ENCODE assay signal across 8 cellular contexts in the genomic region with DNA sequence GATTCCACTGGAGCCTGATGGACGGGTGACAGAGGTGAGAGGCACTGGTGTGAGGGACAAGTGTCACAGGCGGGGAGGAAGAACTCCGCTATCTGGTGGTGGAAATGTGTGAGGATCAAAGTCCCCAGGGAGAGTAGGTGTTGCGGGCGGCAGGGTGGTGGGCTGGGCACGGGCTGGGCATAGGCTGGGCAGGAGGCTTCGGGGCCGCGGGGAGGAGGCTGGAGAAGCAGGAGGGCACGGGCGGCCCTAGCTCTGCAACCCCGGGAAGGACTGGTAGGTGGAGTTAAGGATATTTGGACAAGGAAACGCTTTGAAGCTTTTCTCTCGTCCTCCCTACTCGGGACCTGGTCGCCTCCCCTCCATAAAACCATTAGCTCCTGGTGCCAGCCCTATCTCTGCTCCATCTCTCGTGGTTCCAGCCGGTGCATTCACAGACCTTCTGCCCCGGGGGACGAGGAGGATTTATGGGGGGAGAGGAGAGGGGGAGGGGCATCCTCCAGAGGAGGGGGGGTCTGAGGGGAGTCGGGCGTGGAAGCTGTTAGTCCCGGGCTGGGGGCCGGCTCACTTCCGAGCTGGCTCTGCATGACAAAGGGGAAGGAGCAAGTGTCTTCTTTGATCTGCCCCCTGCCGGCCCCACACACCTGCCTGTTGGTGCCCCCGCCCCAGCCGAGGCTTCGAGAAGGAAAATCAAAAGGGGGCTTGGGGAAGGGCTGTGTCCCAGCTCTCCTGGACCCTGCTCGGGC. TPM values are rescaled to one million over a fixed set of nuclear protein-coding genes. Genes with fewer than 3 reads are reported as not detected.
DNase-seq lines count a peak whose midpoint lies in the region; ATAC-seq, FAIRE-seq and TF ChIP-seq lines count a peak whose summit lies in the region.

No MANE protein-coding gene starts in this region.

- H3K27ac ChIP-seq in Panc1 (ENCODE audit: low read length) (no peak overlapping the region), pancreas (no peak overlapping the region)

- no TSS peak for BruUV-seq in Panc1 (replicated peaks; lab: Mats Ljungman, UMichigan)

- H3K4me1 ChIP-seq in Panc1 (ENCODE audit: control insufficient read depth, insufficient read depth, low read length): peaks cover 4% of the 10 kb centered on the region; the same call in 1 of the 2 replicates
- no peaks in the 10 kb centered on the region for H3K4me1 ChIP-seq in pancreas

- no peak for TF ChIP-seq CTCF in Panc1 (IDR thresholded peaks at IDR 0.05)
- TF ChIP-seq CTCF in fibroblast of pulmonary artery (IDR thresholded peaks at IDR 0.05; ENCODE audit: low read length, missing control alignments): no peak
- TF ChIP-seq CTCF in pancreas (IDR thresholded peaks at IDR 0.05): no peak

- intact Hi-C loops in Panc1 (cut with micrococcal nuclease; ENCODE audit: unreplicated experiment) (no loop called here), pancreas (cut with DNase I) (no loop called here)

- CTCF ChIA-PET in Panc1 (lab: Charles Lee): interaction anchor here (0.6 kb wide), 1 partner anchor 28 kb away, joined by 15 read pairs; no protein-coding TSS in a partner anchor

- POLR2A ChIA-PET in Panc1 (lab: Charles Lee): no interaction called here

- in situ Hi-C loops in Panc1 (cut with HindIII; ENCODE audit: low pct_unique_long_range_greater_than_20kb, low sequenced_read_pairs): no loop called here

- no peaks in the 10 kb centered on the region for H3K9me3 ChIP-seq in Panc1 (ENCODE audit: control insufficient read depth, insufficient read depth, low read depth, low read length)
- no peaks in the 10 kb centered on the region for H3K9me3 ChIP-seq in pancreas

- ATAC-seq in Panc1 (peak; percentile 37), pancreas (peak; percentile 5 to 35 (median 26)), GM18519 (IDR thresholded peaks at IDR 0.05; ENCODE audit: low FRiP score, unreplicated experiment) (no peak)

- WGBS in pancreas, 2 donors: 7 to 8% methylated on average over 28 to 30 of the region's 30 CpGs

- H3K4me3 ChIP-seq in Panc1 (ENCODE audit: low read depth in 2 of 2, low read length in 2 of 2) (peak overlapping the region; percentile 19 to 23; a peak in 1 of 4 replicates), fibroblast of pulmonary artery (replicated peaks; ENCODE audit: low read depth, low read length) (peak overlapping the region; percentile 43), pancreas (peak overlapping the region; percentile 39 to 61 (median 49))

- H3K36me3 ChIP-seq in Panc1 (ENCODE audit: control insufficient read depth, insufficient read depth, low read length) (no peaks in the 10 kb centered on the region), pancreas (no peaks in the 10 kb centered on the region)

- H3K27me3 ChIP-seq in Panc1 (ENCODE audit: control insufficient read depth, insufficient read depth, low read length): no peaks in the 10 kb centered on the region
- no peaks in the 10 kb centered on the region for H3K27me3 ChIP-seq in pancreas

- no peak for FAIRE-seq in pancreas (lab: Jason Lieb, UNC)

- DNase-seq in NCI-H1417 (lab: John Stamatoyannopoulos, UW): peak in 2 of 3 experiments; percentile 70 to 80
- no peak for DNase-seq in NCI-H1417 treated with DMSO at 0.1 percent for 48 hours (lab: John Stamatoyannopoulos, UW)
- DNase-seq in Panc1 (ENCODE audit: low read depth, low spot score): no peak
- DNase-seq in fibroblast of pulmonary artery (ENCODE audit: low read depth): no peak
- peak in 3 of 6 donors; percentile 33 to 65 (median 40) for DNase-seq in pancreas
- DNase-seq in KG1 (lab: John Stamatoyannopoulos, UW): no peak
- no peak for DNase-seq in AML-193 (lab: John Stamatoyannopoulos, UW)

RNA-seq across cellular contexts. Expression of gene WNT5B, which starts 0.5 kb away (rescaled TPM):
- 36.9 TPM for total RNA-seq in Panc1 (2021; ENCODE audit: unreplicated experiment)
- 34.8 TPM for polyA plus RNA-seq in Panc1 (2012; ENCODE audit: insufficient read length)
- total RNA-seq in pancreas: 1 to 10 TPM in 2 of 6 donors, under 1 TPM in 4; 0.72 to 2.8 (median 0.92) TPM
- under 1 TPM; 0.72 to 0.85 TPM for polyA plus RNA-seq in pancreas

RNA-seq across cellular contexts. Expression of gene FBXL14, which starts 35.1 kb away (rescaled TPM):
- total RNA-seq in Panc1 (2021; ENCODE audit: unreplicated experiment) (15.1 TPM), pancreas (10 to 100 TPM in 3 of 6 donors, 1 to 10 TPM in 3; 8.1 to 14.2 (median 9.6) TPM)
- polyA plus RNA-seq in Panc1 (2012; ENCODE audit: insufficient read length): 17.2 TPM
- polyA plus RNA-seq in pancreas: 1 to 10 TPM; 3.2 to 5.0 TPM

Comparison
In these comparisons a context has a peak if more than half of its experiments do, and no peak if none do; other contexts are left out.
1. DNase-seq: peak in NCI-H1417 (2 of 3); none in NCI-H1417 treated with DMSO at 0.1 percent for 48 hours (single experiment), Panc1 (single experiment), fibroblast of pulmonary artery (single experiment), KG1 (single experiment) and AML-193 (0 of 2).
2. RNA of gene WNT5B, which starts 0.5 kb away (total RNA-seq): 36.9 TPM in Panc1 (single experiment); 0.72 to 2.8 TPM in pancreas; every median in the first group is over 10 times any median in the second.
3. Peak in every context shown above with its lines, with median percentiles within 50 percentile points of each other: H3K4me3 ChIP-seq.